ENCODE assay signal across 14 cellular contexts in genomic region chr19:47093254-47093653, GRCh38. TPM values are rescaled to one million over a fixed set of nuclear protein-coding genes. Genes with fewer than 3 reads are reported as not detected.
DNase-seq lines count a peak whose midpoint lies in the region; ATAC-seq and TF ChIP-seq lines count a peak whose summit lies in the region.
"Had no signal": no experiment of that assay in that cellular context is flagged by ENCODE, and none has a peak within 500 bp of the region (broad histone marks: within the 10 kb centered on the region; RNA-seq: fewer than 3 reads in every experiment).

No MANE protein-coding gene starts in this region.

- no peaks in the 10 kb centered on the region for H3K9me3 ChIP-seq in CD8-positive, alpha-beta T cell (ENCODE audit: low read length)
- no peaks in the 10 kb centered on the region for H3K9me3 ChIP-seq in osteoblast (ENCODE audit: low read depth, low read length)
- H3K9me3 ChIP-seq: SJCRH30 had no signal

- H3K27ac Mint-ChIP-seq in CD8-positive, alpha-beta T cell = peak overlapping the region; percentile 94

- H2AFZ ChIP-seq in osteoblast (ENCODE audit: low read length) = no peak overlapping the region

- H3K4me3 ChIP-seq in CD8-positive, alpha-beta T cell (ENCODE audit: low read depth, low read length) = no peak overlapping the region
- no peak overlapping the region for H3K4me3 ChIP-seq in choroid plexus epithelial cell (ENCODE audit: low read depth, low read length)
- H3K4me3 ChIP-seq in osteoblast (ENCODE audit: insufficient read depth, low read length) = no peak overlapping the region
- H3K4me3 ChIP-seq: SJCRH30 had no signal

- H3K79me2 ChIP-seq in osteoblast (ENCODE audit: insufficient read depth, low read length) = peaks cover 69% of the 10 kb centered on the region

- CTCF ChIA-PET in CD8-positive, alpha-beta T cell (lab: Charles Lee) = interaction anchor here (0.9 to 1.4 kb wide), 4 partner anchors 11 to 32 kb away, joined by 3 to 5 read pairs (median 3); no protein-coding TSS in a partner anchor

- H3K4me3 Mint-ChIP-seq in CD8-positive, alpha-beta T cell = no peak overlapping the region

- in situ Hi-C loops in KBM-7 (cut with MboI; ENCODE audit: low pct_unique_long_range_greater_than_20kb, low sequenced_read_pairs) = no loop called here

- no peak for TF ChIP-seq CTCF in CD8-positive, alpha-beta T cell (IDR thresholded peaks at IDR 0.05)
- TF ChIP-seq CTCF in choroid plexus epithelial cell (conservative IDR thresholded peaks at IDR 0.05; ENCODE audit: low read depth, low read length) (no peak), osteoblast (IDR thresholded peaks at IDR 0.05; ENCODE audit: extremely low read depth, low read depth, low read length) (no peak)

- intact Hi-C loops in CD8-positive, alpha-beta T cell (cut with DNase I, micrococcal nuclease) = no loop called here

- H3K36me3 Mint-ChIP-seq in CD8-positive, alpha-beta T cell = peaks cover 70% of the 10 kb centered on the region

- POLR2A ChIA-PET in CD8-positive, alpha-beta T cell (lab: Charles Lee) = interaction anchor here (1.0 to 1.4 kb wide), 3 partner anchors 15 to 20 kb away, joined by 3 to 4 read pairs (median 4); partner anchors contain the start of gene ZC3H4

- H3K36me3 ChIP-seq in CD8-positive, alpha-beta T cell (ENCODE audit: insufficient read depth, low read length) = peaks cover 29% of the 10 kb centered on the region
- H3K36me3 ChIP-seq in osteoblast (ENCODE audit: insufficient read depth, low read length) = peaks cover 38% of the 10 kb centered on the region

- DNase-seq in CD8-positive, alpha-beta T cell = no peak
- peak; percentile 24 for DNase-seq in KBM-7
- peak; percentile 35 for DNase-seq in choroid plexus epithelial cell (ENCODE audit: low read depth)
- no peak for DNase-seq in osteoblast (ENCODE audit: insufficient read length, low spot score, missing footprints)
- no peak for DNase-seq in stimulated activated CD4-positive, alpha-beta T cell treated with anti-CD3 and anti-CD28 coated beads, Interleukin-15, amount 100 ng/mL, for 24 hours
- DNase-seq in NCI-H1694 (lab: John Stamatoyannopoulos, UW) = no peak
- DNase-seq in SIG-M5 treated with dmso at 0.1 percent for 504 hours (lab: John Stamatoyannopoulos, UW; ENCODE audit: unreplicated experiment) = no peak
- DNase-seq: DMS153; hippocampal formation; NCI-H345; stimulated activated CD4-positive, alpha-beta T cell treated with anti-CD3 and anti-CD28 coated beads, Interleukin-4, amount 100 ng/mL, for 4 hours had no signal

- no peaks in the 10 kb centered on the region for H3K9me3 Mint-ChIP-seq in CD8-positive, alpha-beta T cell

- H3K4me1 ChIP-seq in CD8-positive, alpha-beta T cell (ENCODE audit: insufficient read depth, low read length) = peaks cover 26% of the 10 kb centered on the region
- peaks cover 28% of the 10 kb centered on the region for H3K4me1 ChIP-seq in osteoblast (ENCODE audit: insufficient read depth, low read length)
- H3K4me1 ChIP-seq: SJCRH30 had no signal

- peaks cover 7% of the 10 kb centered on the region for H4K20me1 ChIP-seq in osteoblast (ENCODE audit: insufficient read depth, low read length)

- no peak for ATAC-seq in CD8-positive, alpha-beta T cell
- no peak for ATAC-seq in GM18858 (IDR thresholded peaks at IDR 0.05; ENCODE audit: unreplicated experiment)

- peaks cover 40% of the 10 kb centered on the region for H3K4me1 Mint-ChIP-seq in CD8-positive, alpha-beta T cell (ENCODE audit: low read depth)

- no peak overlapping the region for H3K4me2 ChIP-seq in osteoblast (ENCODE audit: insufficient read depth, low read length)
- H3K4me2 ChIP-seq: KMS-11 had no signal

- H3K27ac ChIP-seq in CD8-positive, alpha-beta T cell (ENCODE audit: low read depth, low read length) = no peak overlapping the region
- peak overlapping the region; percentile 29 for H3K27ac ChIP-seq in osteoblast (ENCODE audit: low read depth, low read length)
- H3K27ac ChIP-seq: KMS-11, SJCRH30 had no signal

- H3K27me3 ChIP-seq in CD8-positive, alpha-beta T cell (ENCODE audit: insufficient read depth, low read length) = no peaks in the 10 kb centered on the region
- H3K27me3 ChIP-seq in osteoblast (ENCODE audit: insufficient read depth, low read length) = no peaks in the 10 kb centered on the region
- H3K27me3 ChIP-seq: SJCRH30 had no signal

- no peaks in the 10 kb centered on the region for H3K27me3 Mint-ChIP-seq in CD8-positive, alpha-beta T cell (ENCODE audit: low read depth)

RNA-seq across cellular contexts. Expression of gene ZC3H4, which starts 20.3 kb away (rescaled TPM):
- 10 to 100 TPM; 30.0 to 33.0 TPM for total RNA-seq in CD8-positive, alpha-beta T cell
- 10.9 and 14.1 TPM in 2 replicates for total RNA-seq in osteoblast

RNA-seq across cellular contexts. Expression of gene SAE1, which starts 37.4 kb away (rescaled TPM):
- total RNA-seq in CD8-positive, alpha-beta T cell = 10 to 100 TPM; 22.4 TPM
- 99.9 and 105 TPM in 2 replicates for total RNA-seq in osteoblast

RNA-seq across cellular contexts. Expression of gene TMEM160, which starts 44.8 kb away (rescaled TPM):
- total RNA-seq in CD8-positive, alpha-beta T cell = 10 to 100 TPM; 17.9 to 18.4 TPM
- 13.4 and 15.3 TPM in 2 replicates for total RNA-seq in osteoblast

Comparison
In these comparisons a context has a peak if more than half of its experiments do, and no peak if none do; other contexts are left out.
1. DNase-seq: peak in KBM-7 (single experiment) and choroid plexus epithelial cell (single experiment); none in CD8-positive, alpha-beta T cell (0 of 7), osteoblast (single experiment), stimulated activated CD4-positive, alpha-beta T cell treated with anti-CD3 and anti-CD28 coated beads, Interleukin-15, amount 100 ng/mL, for 24 hours (single experiment), NCI-H1694 (single experiment) and SIG-M5 treated with dmso at 0.1 percent for 504 hours (single experiment).